Comparison of ENCODE assay signal across 25 cellular contexts in the genomic region with DNA sequence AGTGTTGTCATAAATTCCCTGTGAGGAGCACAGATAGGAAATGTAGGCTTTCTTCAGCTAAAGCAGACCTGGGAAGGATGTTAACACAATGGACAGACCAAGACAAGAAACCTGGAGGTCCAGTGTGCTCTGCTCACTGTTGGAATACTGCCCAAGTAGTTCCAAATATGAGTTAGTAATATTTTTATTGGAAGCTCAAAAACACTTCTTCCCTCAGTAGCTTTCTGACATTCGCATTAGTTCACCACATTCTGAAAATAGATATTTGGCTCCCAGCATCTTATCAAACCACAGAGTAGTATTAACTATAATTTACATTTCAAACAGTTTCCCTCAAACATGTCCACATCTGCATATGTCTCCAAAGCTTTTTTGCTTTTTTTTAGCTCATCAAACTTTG.
DNase-seq lines count a peak whose midpoint lies in the region; TF ChIP-seq lines count a peak whose summit lies in the region.
"Had no signal": no experiment of that assay in that cellular context is flagged by ENCODE, and none has a peak within 500 bp of the region (broad histone marks: within the 10 kb centered on the region; RNA-seq: fewer than 3 reads in every experiment).

No MANE protein-coding gene starts in this region.

- H3K79me2 ChIP-seq in smooth muscle cell (ENCODE audit: low read depth), result no peaks in the 10 kb centered on the region

- H3K36me3 Mint-ChIP-seq in brain, result peaks cover 56% of the 10 kb centered on the region
- H3K36me3 Mint-ChIP-seq: naive B cell; stimulated activated memory B cell treated with anti-CD40 and anti-IgM and Interleukin-4, amounts not matched to agents 10 μg/mL and 1 μg/mL and 100 μg/mL, for 72 hours had no signal

- peaks cover 3% of the 10 kb centered on the region for H3K4me1 ChIP-seq in smooth muscle cell (ENCODE audit: low read depth)
- H3K4me1 ChIP-seq: breast epithelium, upper lobe of left lung had no signal

- H2AFZ ChIP-seq in smooth muscle cell (ENCODE audit: low read depth), result no peak overlapping the region
- H2AFZ ChIP-seq: PC-9 had no signal

- peak overlapping the region; percentile 15 for H3K4me2 ChIP-seq in smooth muscle cell
- H3K4me2 ChIP-seq: PC-9 had no signal

- H4K20me1 ChIP-seq in smooth muscle cell (ENCODE audit: low read depth), result no peaks in the 10 kb centered on the region

- H3K9ac ChIP-seq in smooth muscle cell (ENCODE audit: low read depth), result no peak overlapping the region

- no peaks in the 10 kb centered on the region for H3K9me3 ChIP-seq in smooth muscle cell (replicated peaks; ENCODE audit: low read depth)
- H3K9me3 ChIP-seq: breast epithelium, colonic mucosa, psoas muscle, upper lobe of left lung had no signal

- TF ChIP-seq CTCF in brain (conservative IDR thresholded peaks at IDR 0.05) (no peak), smooth muscle cell (IDR thresholded peaks at IDR 0.05; ENCODE audit: borderline replicate concordance, insufficient read depth, poor library complexity, severe bottlenecking) (no peak)

- no peaks in the 10 kb centered on the region for H3K27me3 Mint-ChIP-seq in brain
- H3K27me3 Mint-ChIP-seq: naive B cell had no signal

- H3K4me1 Mint-ChIP-seq in brain, result peaks cover 59% of the 10 kb centered on the region
- H3K4me1 Mint-ChIP-seq: naive B cell; stimulated activated memory B cell treated with anti-CD40 and anti-IgM and Interleukin-4, amounts not matched to agents 10 μg/mL and 1 μg/mL and 100 μg/mL, for 72 hours had no signal

- H3K27me3 ChIP-seq in layer of hippocampus (ENCODE audit: control insufficient read depth, insufficient read depth, low read length) (no peaks in the 10 kb centered on the region), smooth muscle cell (ENCODE audit: low read depth) (no peaks in the 10 kb centered on the region)
- H3K27me3 ChIP-seq: breast epithelium, colonic mucosa, upper lobe of left lung had no signal

- H3K36me3 ChIP-seq in smooth muscle cell (ENCODE audit: low read depth), result no peaks in the 10 kb centered on the region
- H3K36me3 ChIP-seq: breast epithelium, colonic mucosa, upper lobe of left lung had no signal

- H3K4me3 ChIP-seq in smooth muscle cell, result no peak overlapping the region
- H3K4me3 ChIP-seq: breast epithelium, colonic mucosa, PC-9, psoas muscle, upper lobe of left lung had no signal

- peaks cover 0 to 14% (median 0%) of the 10 kb centered on the region in 5 experiments for H3K9me3 Mint-ChIP-seq in brain
- H3K9me3 Mint-ChIP-seq: activated T-cell treated with anti-CD3 and anti-CD28 coated beads, Interleukin-2, amount 50 U/mL, for 72 hours; stimulated activated memory B cell treated with anti-CD40 and anti-IgM and Interleukin-4, amounts not matched to agents 10 μg/mL and 1 μg/mL and 100 μg/mL, for 72 hours; T-helper 1 cell treated with Interleukin-12 subunit alpha and Interleukin-12 subunit beta and Interleukin-4 antibody, amounts not matched to agents 30 μg/mL and 1 μg/mL, for 36 hours had no signal

- peak overlapping the region in 4 of 5 experiments; percentile 36 to 94 (median 76) for H3K27ac Mint-ChIP-seq in brain
- H3K27ac Mint-ChIP-seq: activated T-cell treated with anti-CD3 and anti-CD28 coated beads, Interleukin-2, amount 50 U/mL, for 72 hours; naive B cell; stimulated activated memory B cell treated with anti-CD40 and anti-IgM and Interleukin-4, amounts not matched to agents 10 μg/mL and 1 μg/mL and 100 μg/mL, for 72 hours; T-helper 1 cell treated with Interleukin-12 subunit alpha and Interleukin-12 subunit beta and Interleukin-4 antibody, amounts not matched to agents 30 μg/mL and 1 μg/mL, for 36 hours had no signal

- H3K27ac ChIP-seq in layer of hippocampus (ENCODE audit: low read depth, low read length), result peak overlapping the region; percentile 88
- H3K27ac ChIP-seq in smooth muscle cell (ENCODE audit: low read depth), result no peak overlapping the region
- H3K27ac ChIP-seq: breast epithelium, colonic mucosa, PC-9, psoas muscle had no signal

- DNase-seq in EL, result peak; percentile 32
- DNase-seq in smooth muscle cell (lab: John Stamatoyannopoulos, UW; ENCODE audit: unreplicated experiment), result no peak
- DNase-seq in NCI-H187 treated with DMSO at 0.1 percent for 48 hours (lab: John Stamatoyannopoulos, UW), result no peak
- no peak for DNase-seq in mucosa of gallbladder (ENCODE audit: low spot score)
- no peak for DNase-seq in pons (ENCODE audit: low spot score)
- DNase-seq: activated CD4-positive, alpha-beta T cell treated with anti-CD3 and anti-CD28 coated beads, Interleukin-2, amount 50 U/mL, for 48 hours; activated naive CD4-positive, alpha-beta T cell; activated T-cell treated with anti-CD3 and anti-CD28 coated beads, Interleukin-2, amount 50 U/mL, for 72 hours; colonic mucosa; effector CD8-positive, alpha-beta T cell; GOT3; Karpas-422; left ventricle myocardium superior; naive B cell; NCI-H1436 treated with DMSO at 0.1 percent for 48 hours; NCI-H345; PC-9; psoas muscle; substantia nigra; upper lobe of left lung had no signal

- WGBS in smooth muscle cell (ENCODE audit: low lambda C conversion rate), result 33% methylated on average over 1 of the region's 1 CpG

- H3K4me3 Mint-ChIP-seq in brain, result no peak overlapping the region
- H3K4me3 Mint-ChIP-seq: activated T-cell treated with anti-CD3 and anti-CD28 coated beads, Interleukin-2, amount 50 U/mL, for 72 hours; naive B cell; stimulated activated memory B cell treated with anti-CD40 and anti-IgM and Interleukin-4, amounts not matched to agents 10 μg/mL and 1 μg/mL and 100 μg/mL, for 72 hours; T-helper 1 cell treated with Interleukin-12 subunit alpha and Interleukin-12 subunit beta and Interleukin-4 antibody, amounts not matched to agents 30 μg/mL and 1 μg/mL, for 36 hours had no signal

- peaks cover 4% of the 10 kb centered on the region for H3F3A ChIP-seq in smooth muscle cell (ENCODE audit: low read depth)
